Comparison of ENCODE assay signal across 20 cellular contexts in the genomic region with DNA sequence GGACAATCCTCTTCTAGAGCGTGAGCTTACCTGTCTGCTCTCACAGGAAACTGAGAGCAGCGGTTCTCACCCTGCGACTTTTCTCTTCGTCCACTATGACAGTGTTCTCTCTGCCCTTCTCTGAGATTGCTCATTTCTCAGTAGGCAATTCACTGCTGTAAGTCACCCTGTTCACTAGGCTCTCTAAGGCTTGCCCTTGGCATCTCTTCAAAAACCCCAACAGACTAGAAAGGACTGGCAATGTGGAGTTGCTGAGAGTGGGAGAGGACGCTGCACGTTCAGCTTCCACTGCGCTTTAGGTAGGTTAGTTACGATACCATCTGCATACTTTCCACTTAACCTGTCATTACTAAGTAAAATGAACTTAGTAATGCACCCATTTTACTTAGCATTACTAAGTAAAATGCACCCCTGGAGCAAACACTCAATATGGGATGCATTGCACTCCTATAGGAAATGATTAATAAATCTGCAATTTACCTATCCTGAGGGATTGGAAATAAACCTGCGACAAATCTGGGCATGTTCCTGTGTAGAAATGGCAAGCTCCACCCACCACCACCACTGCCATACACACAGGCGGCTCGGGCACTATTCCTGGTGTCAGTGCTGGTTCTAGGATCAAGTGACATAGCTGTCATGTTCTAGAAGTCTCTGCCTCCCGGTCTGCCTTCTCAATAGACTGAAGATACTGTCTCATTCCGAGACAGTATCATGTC. TPM values are rescaled to one million over a fixed set of nuclear protein-coding genes. Genes with fewer than 3 reads are reported as not detected.
DNase-seq lines count a peak whose midpoint lies in the region; ATAC-seq and TF ChIP-seq lines count a peak whose summit lies in the region.
"Had no signal": no experiment of that assay in that cellular context is flagged by ENCODE, and none has a peak within 500 bp of the region (broad histone marks: within the 10 kb centered on the region; RNA-seq: fewer than 3 reads in every experiment).

No MANE protein-coding gene starts in this region.

- intact Hi-C loops in esophagus muscularis mucosa (cut with DNase I): no loop called here

- peaks cover 69% of the 10 kb centered on the region for H3K36me3 ChIP-seq in WERI-Rb-1
- peaks cover 53 to 95% (median 85%) of the 10 kb centered on the region in 4 donors for H3K36me3 ChIP-seq in esophagus muscularis mucosa
- H3K36me3 ChIP-seq in tibial nerve: peaks cover 5 to 93% (median 38%) of the 10 kb centered on the region in 3 donors

- H3K36me3 Mint-ChIP-seq in stimulated activated effector memory CD8-positive, alpha-beta T cell treated with anti-CD3 and anti-CD28 coated beads, Interleukin-12 subunit alpha, Interleukin-12 subunit beta, amount 100 ng/mL, for 72 hours: peaks cover 98% of the 10 kb centered on the region

- in situ Hi-C loops in ACHN (cut with HindIII; ENCODE audit: low pct_ligation_motif_present, low pct_unique_long_range_greater_than_20kb, low sequenced_read_pairs): no loop called here

- DNase-seq in HPDE6-E6E7 (ENCODE audit: extremely low spot score): peak; percentile 22
- no peak for DNase-seq in WERI-Rb-1
- peak; percentile 24 for DNase-seq in esophagus muscularis mucosa (ENCODE audit: extremely low spot score)
- DNase-seq in stimulated activated effector memory CD8-positive, alpha-beta T cell treated with anti-CD3 and anti-CD28 coated beads, Interleukin-12 subunit alpha, Interleukin-12 subunit beta, amount 100 ng/mL, for 72 hours (ENCODE audit: low spot score in 2 of 2): no peak
- DNase-seq in tibial nerve (ENCODE audit: low spot score in 2 of 2): no peak
- no peak for DNase-seq in ACHN
- DNase-seq: AML-193, Caco-2, DMS153, GDM1, GOT3, NCI-H1417, NCI-H187, NCI-H2227 treated with DMSO at 0.1 percent for 48 hours, NCI-H510A treated with DMSO at 0.1 percent for 48 hours, SIG-M5 had no signal

- TF ChIP-seq EP300 in esophagus muscularis mucosa (IDR thresholded peaks at IDR 0.05) (no peak), tibial nerve (IDR thresholded peaks at IDR 0.05) (no peak)

- H3K4me1 Mint-ChIP-seq in stimulated activated effector memory CD8-positive, alpha-beta T cell treated with anti-CD3 and anti-CD28 coated beads, Interleukin-12 subunit alpha, Interleukin-12 subunit beta, amount 100 ng/mL, for 72 hours: peaks cover 15% of the 10 kb centered on the region

- H3K4me1 ChIP-seq in esophagus muscularis mucosa (no peaks in the 10 kb centered on the region), tibial nerve (peaks cover 0 to 4% (median 0%) of the 10 kb centered on the region in 4 donors)
- H3K4me1 ChIP-seq: Caco-2 had no signal

- TF ChIP-seq POLR2A in esophagus muscularis mucosa (IDR thresholded peaks at IDR 0.05; ENCODE audit: low read depth): no peak
- TF ChIP-seq POLR2A in tibial nerve (IDR thresholded peaks at IDR 0.05): no peak

- H3K9me3 ChIP-seq in WERI-Rb-1 (ENCODE audit: severe bottlenecking) (peaks cover 3% of the 10 kb centered on the region), esophagus muscularis mucosa (peaks cover 0 to 13% (median 6%) of the 10 kb centered on the region in 4 donors), tibial nerve (peaks cover 0 to 13% (median 7%) of the 10 kb centered on the region in 4 donors)

- 96% methylated on average over 13 of the region's 13 CpGs for WGBS in esophagus muscularis mucosa
- 92 to 97% methylated on average over 13 of the region's 13 CpGs for WGBS in tibial nerve, 2 donors

- H3K4me3 Mint-ChIP-seq in stimulated activated effector memory CD8-positive, alpha-beta T cell treated with anti-CD3 and anti-CD28 coated beads, Interleukin-12 subunit alpha, Interleukin-12 subunit beta, amount 100 ng/mL, for 72 hours: no peak overlapping the region

- TF ChIP-seq CTCF in WERI-Rb-1 (IDR thresholded peaks at IDR 0.05; ENCODE audit: low read depth, low read length) (no peak), esophagus muscularis mucosa (IDR thresholded peaks at IDR 0.05) (no peak), tibial nerve (IDR thresholded peaks at IDR 0.05) (no peak)

- no peak for ATAC-seq in stimulated activated effector memory CD8-positive, alpha-beta T cell treated with anti-CD3 and anti-CD28 coated beads, Interleukin-12 subunit alpha, Interleukin-12 subunit beta, amount 100 ng/mL, for 72 hours
- ATAC-seq in HG02884 (IDR thresholded peaks at IDR 0.05; ENCODE audit: unreplicated experiment): no peak
- ATAC-seq: HCT116 had no signal

- peak overlapping the region; percentile 60 for H3K27ac Mint-ChIP-seq in stimulated activated effector memory CD8-positive, alpha-beta T cell treated with anti-CD3 and anti-CD28 coated beads, Interleukin-12 subunit alpha, Interleukin-12 subunit beta, amount 100 ng/mL, for 72 hours

- H3K27ac ChIP-seq in WERI-Rb-1: peak overlapping the region; percentile 23
- no peak overlapping the region for H3K27ac ChIP-seq in esophagus muscularis mucosa (replicated peaks in 1 of 4)
- no peak overlapping the region for H3K27ac ChIP-seq in tibial nerve
- H3K27ac ChIP-seq: C4-2B, KMS-11 had no signal

- H3K27me3 ChIP-seq in WERI-Rb-1 (ENCODE audit: insufficient read depth, low read depth, severe bottlenecking) (no peaks in the 10 kb centered on the region), esophagus muscularis mucosa (no peaks in the 10 kb centered on the region), tibial nerve (no peaks in the 10 kb centered on the region)

- no peak overlapping the region for H3K4me3 ChIP-seq in WERI-Rb-1 (ENCODE audit: low read depth, low read length)
- H3K4me3 ChIP-seq in esophagus muscularis mucosa: no peak overlapping the region
- H3K4me3 ChIP-seq in tibial nerve: no peak overlapping the region

- H3K9me3 Mint-ChIP-seq in stimulated activated effector memory CD8-positive, alpha-beta T cell treated with anti-CD3 and anti-CD28 coated beads, Interleukin-12 subunit alpha, Interleukin-12 subunit beta, amount 100 ng/mL, for 72 hours: peaks cover 4% of the 10 kb centered on the region

RNA-seq across cellular contexts. Expression of a gene that starts 21.4 kb away (rescaled TPM):
- total RNA-seq in esophagus muscularis mucosa (10 to 100 TPM; 28.9 to 41.9 (median 37.8) TPM), tibial nerve (10 to 100 TPM; 47.7 to 77.1 (median 61.3) TPM)

RNA-seq across cellular contexts. Expression of a gene that starts 21.6 kb away (rescaled TPM):
- total RNA-seq in esophagus muscularis mucosa (10 to 100 TPM in 2 of 4 donors, 1 to 10 TPM in 2; 8.0 to 12.0 (median 9.6) TPM), tibial nerve (1 to 10 TPM; 4.8 to 7.9 (median 5.8) TPM)

RNA-seq across cellular contexts. Expression of a gene that starts 32.1 kb away (rescaled TPM):
- total RNA-seq in esophagus muscularis mucosa (100 to 1,000 TPM; 131 to 208 (median 179) TPM), tibial nerve (100 to 1,000 TPM in 3 of 4 donors, 10 to 100 TPM in 1; 99.9 to 130 (median 120) TPM)

RNA-seq across cellular contexts. Expression of a gene that starts 32.3 kb away (rescaled TPM):
- total RNA-seq in esophagus muscularis mucosa (10 to 100 TPM; 21.2 to 27.0 (median 24.3) TPM), tibial nerve (10 to 100 TPM; 10.7 to 17.7 (median 13.8) TPM)

Comparison
In these comparisons a context has a peak if more than half of its experiments do, and no peak if none do; other contexts are left out.
1. DNase-seq: peak in HPDE6-E6E7 (single experiment) and esophagus muscularis mucosa (single experiment); none in WERI-Rb-1 (single experiment), stimulated activated effector memory CD8-positive, alpha-beta T cell treated with anti-CD3 and anti-CD28 coated beads, Interleukin-12 subunit alpha, Interleukin-12 subunit beta, amount 100 ng/mL, for 72 hours (0 of 2), tibial nerve (0 of 2) and ACHN (single experiment).